1 cellular context compared by ENCODE assay signal in the genomic region with DNA sequence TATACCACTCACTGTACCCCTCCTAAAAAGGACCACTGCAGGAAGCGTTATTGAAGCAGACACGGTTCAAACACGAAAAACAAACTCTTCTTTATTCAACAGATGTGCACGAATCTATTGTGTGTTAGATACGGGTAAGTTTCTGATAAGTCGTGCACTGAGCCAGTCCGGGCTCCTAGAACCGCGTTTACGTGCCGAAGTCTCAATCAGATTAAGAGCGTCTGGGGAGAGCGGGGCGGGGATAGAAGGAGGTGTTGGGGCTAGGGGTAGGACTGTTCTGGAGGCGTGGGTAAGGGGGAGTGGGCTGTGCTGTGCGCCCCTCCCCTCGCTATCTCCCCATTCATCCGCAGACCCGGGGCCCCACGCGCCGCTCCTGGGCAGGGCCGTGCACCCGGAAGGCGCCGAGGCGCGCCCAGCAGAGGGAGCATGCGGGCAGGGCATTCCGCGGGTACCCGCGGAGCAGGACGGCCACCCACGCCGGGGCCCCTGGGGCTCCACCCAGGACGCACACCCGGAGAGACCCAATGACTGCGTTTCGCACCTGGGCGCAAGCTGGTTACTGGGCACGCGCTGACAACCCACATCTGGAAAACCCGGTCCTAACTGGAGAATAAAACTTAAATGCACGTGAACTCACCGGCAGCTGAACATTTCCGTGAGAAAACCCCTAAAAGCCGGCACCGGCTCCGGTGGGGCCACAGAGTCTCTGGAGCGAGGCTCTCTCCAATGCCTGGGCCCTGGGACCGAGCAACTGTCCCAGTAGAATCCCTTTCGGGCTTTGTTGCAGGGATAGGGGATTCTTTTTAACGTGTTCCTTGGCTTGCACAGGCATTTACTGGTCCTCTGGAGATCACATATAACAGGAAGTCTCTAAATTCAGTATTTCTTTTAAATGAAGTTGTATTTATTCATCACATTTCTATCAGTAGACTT.
TF ChIP-seq lines count a peak whose summit lies in the region.

No MANE protein-coding gene starts in this region.

TF ChIP-seq in IMR-90, 13 proteins besides CTCF, POLR2A, EP300 and RAD21 (continued from another document):
- peak; percentile 62; the same call in 1 of the 2 replicates for TF ChIP-seq MXI1 (IDR thresholded peaks at IDR 0.05; ENCODE audit: borderline replicate concordance, low read depth, low read length)
